26 cellular contexts compared by ENCODE assay signal in the genomic region with DNA sequence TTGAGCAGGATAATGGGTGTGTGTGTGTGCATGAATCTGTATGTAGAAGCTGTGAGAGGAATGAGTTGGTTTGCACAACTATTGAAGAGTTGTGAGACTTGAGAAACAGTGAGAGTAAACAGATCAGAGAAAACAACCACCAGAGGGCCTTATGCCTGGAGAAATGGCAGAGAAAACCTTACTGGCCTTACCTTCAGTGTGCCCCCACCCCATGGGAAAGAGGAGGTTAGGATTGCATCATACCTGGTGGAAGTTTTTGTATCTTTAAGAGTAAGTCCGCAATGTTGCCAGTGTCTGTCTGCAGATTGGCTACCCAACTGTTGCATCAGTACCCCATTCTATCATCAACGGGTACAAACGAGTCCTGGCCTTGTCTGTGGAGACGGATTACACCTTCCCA.
DNase-seq lines count a peak whose midpoint lies in the region; FAIRE-seq and TF ChIP-seq lines count a peak whose summit lies in the region.
"Had no signal": no experiment of that assay in that cellular context is flagged by ENCODE, and none has a peak within 500 bp of the region (broad histone marks: within the 10 kb centered on the region; RNA-seq: fewer than 3 reads in every experiment).

No MANE protein-coding gene starts in this region.

- H3K27me3 ChIP-seq in H9 (ENCODE audit: insufficient read depth, low read length) (no peaks in the 10 kb centered on the region), NT2/D1 (ENCODE audit: insufficient read depth, insufficient read length) (no peaks in the 10 kb centered on the region)
- H3K27me3 ChIP-seq: uterus had no signal

- H3K4me1 ChIP-seq in H9 (ENCODE audit: insufficient read depth, low read length) (no peaks in the 10 kb centered on the region), NT2/D1 (ENCODE audit: insufficient read depth, insufficient read length) (no peaks in the 10 kb centered on the region)
- H3K4me1 ChIP-seq: psoas muscle, uterus had no signal

- H2AFZ ChIP-seq in H9 (ENCODE audit: low read length), result no peak overlapping the region

- H4K5ac ChIP-seq in H9 (ENCODE audit: insufficient read length, low read depth, low read length), result no peak overlapping the region

- no peak overlapping the region for H3K27ac ChIP-seq in H9 (ENCODE audit: insufficient read length, low read depth, low read length)
- H3K27ac ChIP-seq: psoas muscle, uterus had no signal

- no peak overlapping the region for H2BK12ac ChIP-seq in H9 (ENCODE audit: insufficient read length, low read depth, low read length)

- H3K4me3 Mint-ChIP-seq in H9 (no peak overlapping the region), neural crest cell (no peak overlapping the region)
- H3K4me3 Mint-ChIP-seq: activated CD4-positive, alpha-beta T cell treated with anti-CD3 and anti-CD28 coated beads, Interleukin-2, amount 10 ng/mL, durations not matched to agents 24 days and 14 days; activated naive CD8-positive, alpha-beta T cell treated with anti-CD3 and anti-CD28 coated beads, Interleukin-2, amount 10 ng/mL, durations not matched to agents 7 days and 5 days; CD14-positive monocyte; central memory CD8-positive, alpha-beta T cell; IgD-negative memory B cell; T-helper 2 cell treated with Interferon-gamma antibody and Interleukin-4, amounts not matched to agents 5 μg/mL and 100 μg/mL, for 36 hours had no signal

- H3K18ac ChIP-seq in H9 (ENCODE audit: insufficient read length, low read depth, low read length), result no peak overlapping the region

- no peak overlapping the region for H3K4me3 ChIP-seq in NT2/D1 (ENCODE audit: insufficient read length, low read depth)
- H3K4me3 ChIP-seq in epithelial cell of proximal tubule (ENCODE audit: low read depth, low read length), result no peak overlapping the region
- H3K4me3 ChIP-seq: psoas muscle, uterus had no signal

- no peaks in the 10 kb centered on the region for H3K23me2 ChIP-seq in H9 (ENCODE audit: insufficient read length, low read depth, low read length, poor library complexity, severe bottlenecking)

- no peak overlapping the region for H4K8ac ChIP-seq in H9 (replicated peaks; ENCODE audit: insufficient read length, low read depth, low read length)

- H3K9ac ChIP-seq in H9 (ENCODE audit: extremely low read depth, insufficient read length, low read length) (no peak overlapping the region), NT2/D1 (ENCODE audit: insufficient read length, low read depth) (no peak overlapping the region)

- H3K9me3 Mint-ChIP-seq in H9, result peaks cover 10 to 11% of the 10 kb centered on the region in 2 experiments
- no peaks in the 10 kb centered on the region for H3K9me3 Mint-ChIP-seq in neural crest cell

- H3K36me3 Mint-ChIP-seq in H9 (ENCODE audit: insufficient read depth in 1 of 3, low read depth in 3 of 3) (peaks cover 11 to 22% (median 17%) of the 10 kb centered on the region in 3 experiments), neural crest cell (ENCODE audit: low read depth) (peaks cover 5% of the 10 kb centered on the region)
- H3K36me3 Mint-ChIP-seq: activated naive CD8-positive, alpha-beta T cell treated with anti-CD3 and anti-CD28 coated beads, Interleukin-2, amount 10 ng/mL, durations not matched to agents 7 days and 5 days; CD14-positive monocyte; IgD-negative memory B cell had no signal

- H2AK5ac ChIP-seq in H9 (ENCODE audit: insufficient read length, low read length), result no peak overlapping the region

- H3K79me2 ChIP-seq in H9 (ENCODE audit: insufficient read depth, low read length), result no peaks in the 10 kb centered on the region

- H3K79me1 ChIP-seq in H9 (ENCODE audit: insufficient read depth, low read depth, low read length, poor library complexity, severe bottlenecking), result no peaks in the 10 kb centered on the region

- H3T11ph ChIP-seq in H9 (ENCODE audit: low read length), result no peak overlapping the region

- H3K4me2 ChIP-seq in H9 (ENCODE audit: insufficient read depth, insufficient read length, low read length), result no peak overlapping the region

- no peak overlapping the region for H4K91ac ChIP-seq in H9 (ENCODE audit: insufficient read length, low read depth, low read length)

- no peak overlapping the region for H2BK120ac ChIP-seq in H9 (ENCODE audit: low read depth, low read length, poor library complexity, severe bottlenecking)

- H3K14ac ChIP-seq in H9 (ENCODE audit: insufficient read depth, low read length), result no peak overlapping the region

- H3K23ac ChIP-seq in H9 (ENCODE audit: insufficient read length, low read depth, low read length), result no peak overlapping the region

- no peaks in the 10 kb centered on the region for H3K27me3 Mint-ChIP-seq in H9 (ENCODE audit: low read depth)
- no peaks in the 10 kb centered on the region for H3K27me3 Mint-ChIP-seq in neural crest cell (ENCODE audit: low read depth)
- H3K27me3 Mint-ChIP-seq: activated CD4-positive, alpha-beta T cell treated with anti-CD3 and anti-CD28 coated beads, Interleukin-2, amount 10 ng/mL, durations not matched to agents 24 days and 14 days; activated naive CD8-positive, alpha-beta T cell treated with anti-CD3 and anti-CD28 coated beads, Interleukin-2, amount 10 ng/mL, durations not matched to agents 7 days and 5 days; central memory CD8-positive, alpha-beta T cell; IgD-negative memory B cell had no signal

- TF ChIP-seq CTCF in H9 (conservative IDR thresholded peaks at IDR 0.05), result peak; percentile 67
- peak; percentile 22 for TF ChIP-seq CTCF in epithelial cell of proximal tubule (conservative IDR thresholded peaks at IDR 0.05; ENCODE audit: low read depth, low read length)
- TF ChIP-seq CTCF in neural crest cell (conservative IDR thresholded peaks at IDR 0.05), result peak; percentile 20

- H2BK5ac ChIP-seq in H9 (ENCODE audit: insufficient read length, low read length), result no peak overlapping the region

- no peaks in the 10 kb centered on the region for H3K36me3 ChIP-seq in NT2/D1 (ENCODE audit: insufficient read depth, insufficient read length, low read length)
- H3K36me3 ChIP-seq: uterus had no signal

- DNase-seq in H9 (peak; percentile 75), NT2/D1 (ENCODE audit: low read depth, low spot score) (peak; percentile 27), epithelial cell of proximal tubule (ENCODE audit: low read depth) (no peak), neural crest cell (ENCODE audit: low read depth, low spot score) (no peak), HPDE6-E6E7 (ENCODE audit: extremely low spot score) (no peak), HTR-8/SVneo (ENCODE audit: insufficient read length, low spot score) (no peak), amniotic stem cell (lab: John Stamatoyannopoulos, UW) (no peak)
- DNase-seq: activated CD4-positive, alpha-beta T cell treated with anti-CD3 and anti-CD28 coated beads, Interleukin-2, amount 10 ng/mL, durations not matched to agents 24 days and 14 days; activated gamma-delta T cell; activated naive CD8-positive, alpha-beta T cell treated with anti-CD3 and anti-CD28 coated beads, Interleukin-2, amount 10 ng/mL, durations not matched to agents 7 days and 5 days; activated T-cell treated with anti-CD3 and anti-CD28 coated beads, Interleukin-2, amount 50 U/mL, for 1 hour; DMS79 treated with DMSO at 0.1 percent for 48 hours; mesenchymal stem cell; NCI-H2029 treated with DMSO at 0.1 percent for 48 hours; NCI-H2227 treated with DMSO at 0.1 percent for 48 hours; NCI-H69; occipital lobe; psoas muscle; stimulated activated CD4-positive, alpha-beta T cell treated with anti-CD3 and anti-CD28 coated beads, Interleukin-15, amount 100 ng/mL, for 24 hours; stimulated activated naive CD4-positive, alpha-beta T cell; uterus had no signal

- no peak for FAIRE-seq in HTR-8/SVneo (lab: Jason Lieb, UNC)
- FAIRE-seq: endothelial cell of umbilical vein had no signal

- H3K9me3 ChIP-seq in H9 (ENCODE audit: control insufficient read depth, low read depth, low read length) (no peaks in the 10 kb centered on the region), NT2/D1 (ENCODE audit: insufficient read depth, low read length) (peaks cover 14% of the 10 kb centered on the region; the same call in 1 of the 2 replicates)
- H3K9me3 ChIP-seq: uterus had no signal

- WGBS in H9 (ENCODE audit: extremely low coverage, insufficient read length, low lambda C conversion rate), result no CpG with 5 or more reads among the region's 4 CpGs

- H3K27ac Mint-ChIP-seq in H9 (peak overlapping the region in 2 of 3 experiments; percentile 77 to 93; a peak in 4 of 7 replicates), neural crest cell (ENCODE audit: unreplicated experiment) (no peak overlapping the region)
- H3K27ac Mint-ChIP-seq: activated CD4-positive, alpha-beta T cell treated with anti-CD3 and anti-CD28 coated beads, Interleukin-2, amount 10 ng/mL, durations not matched to agents 24 days and 14 days; activated naive CD8-positive, alpha-beta T cell treated with anti-CD3 and anti-CD28 coated beads, Interleukin-2, amount 10 ng/mL, durations not matched to agents 7 days and 5 days; CD14-positive monocyte; IgD-negative memory B cell; T-helper 2 cell treated with Interferon-gamma antibody and Interleukin-4, amounts not matched to agents 5 μg/mL and 100 μg/mL, for 36 hours had no signal

- H4K20me1 ChIP-seq in H9 (ENCODE audit: control insufficient read depth, insufficient read depth, insufficient read length), result no peaks in the 10 kb centered on the region

- H3K56ac ChIP-seq in H9 (ENCODE audit: insufficient read length, low read depth, low read length), result no peak overlapping the region

- H2BK20ac ChIP-seq in H9 (ENCODE audit: low read depth, low read length, poor library complexity, severe bottlenecking), result no peak overlapping the region

- H3K4me1 Mint-ChIP-seq in H9, result peaks cover 8 to 10% of the 10 kb centered on the region in 2 experiments; a peak in 3 of 4 replicates
- H3K4me1 Mint-ChIP-seq in neural crest cell, result no peaks in the 10 kb centered on the region
- H3K4me1 Mint-ChIP-seq: activated CD4-positive, alpha-beta T cell treated with anti-CD3 and anti-CD28 coated beads, Interleukin-2, amount 10 ng/mL, durations not matched to agents 24 days and 14 days; activated naive CD8-positive, alpha-beta T cell treated with anti-CD3 and anti-CD28 coated beads, Interleukin-2, amount 10 ng/mL, durations not matched to agents 7 days and 5 days; CD14-positive monocyte; central memory CD8-positive, alpha-beta T cell; IgD-negative memory B cell had no signal

- H2BK15ac ChIP-seq in H9 (ENCODE audit: low read depth, low read length), result no peak overlapping the region

- H3K4ac ChIP-seq in H9 (ENCODE audit: low read depth, low read length), result no peak overlapping the region

Comparison
In these comparisons a context has a peak if more than half of its experiments do, and no peak if none do; other contexts are left out.
1. DNase-seq: peak in H9 (single experiment) and NT2/D1 (single experiment); none in epithelial cell of proximal tubule (single experiment), neural crest cell (single experiment), HPDE6-E6E7 (single experiment), HTR-8/SVneo (single experiment) and amniotic stem cell (single experiment).
2. Peak in every context shown above with its lines, with median percentiles within 50 percentile points of each other: CTCF ChIP-seq.